Comparison of ENCODE assay signal across 17 cellular contexts in the genomic region with DNA sequence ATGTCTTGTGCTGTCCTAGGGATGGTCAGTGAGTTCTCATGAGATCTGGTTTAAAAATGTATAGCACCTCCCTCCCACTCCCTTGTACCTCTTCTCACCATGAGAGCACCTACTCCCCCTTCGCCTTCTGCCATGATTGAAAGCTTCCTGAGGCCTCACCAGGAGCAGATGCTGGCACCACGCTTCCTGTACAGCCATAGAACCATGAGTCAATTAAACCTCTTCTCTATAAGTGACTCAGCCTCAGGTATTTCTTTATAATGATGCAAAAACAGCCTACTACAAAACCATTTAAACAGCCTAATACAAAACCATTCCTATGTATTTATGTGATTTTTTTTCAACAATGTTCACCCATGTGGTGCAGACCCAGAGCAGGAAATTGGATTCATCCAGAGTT.
"Had no signal": no experiment of that assay in that cellular context is flagged by ENCODE, and none has a peak within 500 bp of the region (broad histone marks: within the 10 kb centered on the region; RNA-seq: fewer than 3 reads in every experiment).

No MANE protein-coding gene starts in this region.

- H3K27me3 ChIP-seq: brain microvascular endothelial cell, colonic mucosa, suprapubic skin, vagina had no signal

- H3K9me3 Mint-ChIP-seq: nephron had no signal

- DNase-seq: activated CD4-positive, CD25-positive, alpha-beta regulatory T cell treated with anti-CD3 and anti-CD28 coated beads, Interleukin-2, amount 50 U/mL, for 72 hours; activated gamma-delta T cell; aorta; brain microvascular endothelial cell; colonic mucosa; erythroblast; hypothalamus; islet precursor cell; lower lobe of right lung; nucleus accumbens; posterior cingulate gyrus; stimulated activated naive CD4-positive, alpha-beta T cell had no signal

- H3K4me1 ChIP-seq: colonic mucosa, lower lobe of right lung, vagina had no signal

- H3K9me3 ChIP-seq: colonic mucosa, lower lobe of right lung, suprapubic skin, vagina had no signal

- H3K4me3 Mint-ChIP-seq: central memory CD8-positive, alpha-beta T cell; nephron; T-helper 1 cell treated with Interleukin-12 subunit alpha and Interleukin-12 subunit beta and Interleukin-4 antibody, amounts not matched to agents 30 μg/mL and 1 μg/mL, for 36 hours had no signal

- H3K4me3 ChIP-seq: colonic mucosa, lower lobe of right lung, suprapubic skin, vagina had no signal

- ATAC-seq: lower lobe of right lung had no signal

- H3K27me3 Mint-ChIP-seq: central memory CD8-positive, alpha-beta T cell had no signal

- H3K27ac ChIP-seq: brain microvascular endothelial cell, colonic mucosa, lower lobe of right lung, suprapubic skin, vagina had no signal

- H3K27ac Mint-ChIP-seq: T-helper 1 cell treated with Interleukin-12 subunit alpha and Interleukin-12 subunit beta and Interleukin-4 antibody, amounts not matched to agents 30 μg/mL and 1 μg/mL, for 36 hours had no signal

- H3K36me3 ChIP-seq: brain microvascular endothelial cell, colonic mucosa, lower lobe of right lung, suprapubic skin, vagina had no signal
